1 cellular context compared by ENCODE assay signal in genomic region chr3:52185837-52186236, GRCh38.
TF ChIP-seq lines count a peak whose summit lies in the region.

No MANE protein-coding gene starts in this region.

TF ChIP-seq in K562, 482 proteins besides CTCF, POLR2A, EP300 and RAD21:
- no peak for TF ChIP-seq TFAM (CRISPR knock-in tag; conservative IDR thresholded peaks at IDR 0.05)
- 0 out of 2 replicates have a peak, but pooled peaks have one; percentile 71 for TF ChIP-seq ZNF24 (IDR thresholded peaks at IDR 0.05)
